Comparison of ENCODE assay signal across 8 cellular contexts in the genomic region with DNA sequence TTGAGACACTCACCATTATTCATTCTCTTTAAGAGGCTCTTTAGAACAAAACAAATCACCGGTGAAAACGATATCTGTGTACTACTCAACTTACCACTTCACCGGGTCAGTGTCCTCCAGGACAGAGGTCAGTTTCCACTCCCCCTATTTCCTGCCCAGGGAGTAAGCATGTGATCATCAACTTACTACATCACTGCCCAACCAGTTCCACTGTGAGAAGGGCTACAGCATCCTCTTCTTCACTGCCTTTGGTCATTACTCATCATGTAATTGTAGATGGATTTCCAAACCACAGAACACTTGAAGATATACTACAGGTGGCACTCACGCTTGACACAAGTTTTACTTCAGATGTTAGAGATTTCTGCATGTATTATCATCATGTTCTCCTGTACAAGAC. TPM values are rescaled to one million over a fixed set of nuclear protein-coding genes. Genes with fewer than 3 reads are reported as not detected.
DNase-seq lines count a peak whose midpoint lies in the region; ATAC-seq and TF ChIP-seq lines count a peak whose summit lies in the region.
"Had no signal": no experiment of that assay in that cellular context is flagged by ENCODE, and none has a peak within 500 bp of the region (broad histone marks: within the 10 kb centered on the region; RNA-seq: fewer than 3 reads in every experiment).

No MANE protein-coding gene starts in this region.

- peak overlapping the region; percentile 80 for H3K4me3 Mint-ChIP-seq in natural killer cell

- no peaks in the 10 kb centered on the region for H3K36me3 Mint-ChIP-seq in natural killer cell

- peak overlapping the region in 2 of 4 donors; percentile 4 to 64 for H3K27ac ChIP-seq in body of pancreas
- H3K27ac ChIP-seq: SJCRH30 had no signal

- peak overlapping the region; percentile 84 to 85 for H3K27ac Mint-ChIP-seq in natural killer cell

- no peaks in the 10 kb centered on the region for H3K36me3 ChIP-seq in body of pancreas (replicated peaks in 1 of 2; ENCODE audit: insufficient read depth in 1 of 2, low read depth in 2 of 2)
- H3K36me3 ChIP-seq: SJCRH30 had no signal

- H3K4me1 Mint-ChIP-seq in natural killer cell = peaks cover 60 to 71% of the 10 kb centered on the region in 2 donors

- DNase-seq in body of pancreas (peak in 1 of 4 donors; percentile 47), natural killer cell (no peak), putamen (ENCODE audit: low spot score) (no peak), iPS-NIHi11 (ENCODE audit: low spot score) (no peak), GM19240 (ENCODE audit: insufficient read length, low spot score) (no peak)

- TF ChIP-seq CTCF in body of pancreas (IDR thresholded peaks at IDR 0.05) = no peak
- TF ChIP-seq CTCF in natural killer cell (IDR thresholded peaks at IDR 0.05) = no peak

- no peak for TF ChIP-seq POLR2A in body of pancreas (IDR thresholded peaks at IDR 0.05)

- ATAC-seq in GM19372 (IDR thresholded peaks at IDR 0.05; ENCODE audit: low read depth, unreplicated experiment) (peak; percentile 42), HG03432 (IDR thresholded peaks at IDR 0.05; ENCODE audit: unreplicated experiment) (peak; percentile 46), body of pancreas (peak; percentile 33), natural killer cell (peak; percentile 42 to 71 (median 57))

- no peaks in the 10 kb centered on the region for H3K27me3 ChIP-seq in body of pancreas
- H3K27me3 ChIP-seq: SJCRH30 had no signal

- peaks cover 0 to 2% of the 10 kb centered on the region in 2 donors for H3K27me3 Mint-ChIP-seq in natural killer cell (ENCODE audit: low read depth in 2 of 2)

- no peaks in the 10 kb centered on the region for H3K9me3 Mint-ChIP-seq in natural killer cell

- no peaks in the 10 kb centered on the region for H3K9me3 ChIP-seq in body of pancreas
- H3K9me3 ChIP-seq: SJCRH30 had no signal

- intact Hi-C loops in body of pancreas (cut with DNase I) (no loop called here), natural killer cell (cut with micrococcal nuclease) (loop anchor here (1.0 kb wide), 2 partner anchors 23 to 32 kb away; no protein-coding TSS in a partner anchor)

- no peak overlapping the region for H3K4me3 ChIP-seq in body of pancreas
- H3K4me3 ChIP-seq: SJCRH30 had no signal

- 62 to 78% methylated on average over 4 of the region's 4 CpGs for WGBS in body of pancreas, 2 donors

- peaks cover 6% of the 10 kb centered on the region for H3K4me1 ChIP-seq in body of pancreas
- H3K4me1 ChIP-seq: SJCRH30 had no signal

RNA-seq across cellular contexts. Expression of gene TMCC3, which starts 5.7 kb away (rescaled TPM):
- total RNA-seq in body of pancreas (1 to 10 TPM; 1.3 to 3.6 TPM), natural killer cell (10 to 100 TPM; 20.1 to 29.3 (median 21.6) TPM)

Comparison
In these comparisons a context has a peak if more than half of its experiments do, and no peak if none do; other contexts are left out.
1. RNA of gene TMCC3, which starts 5.7 kb away (total RNA-seq): 20.1 to 29.3 TPM in natural killer cell; 1.3 to 3.6 TPM in body of pancreas; every median in the first group is over 4 times any median in the second.
2. Peak in every context shown above with its lines, with median percentiles within 50 percentile points of each other: ATAC-seq.